In genomic region chr1:23424171-23424959, GRCh38 we compare ENCODE assay signal across 1 cellular context.
A peak's percentile ranks its signal among the peaks of the same experiment; 100 is the strongest.
TF ChIP-seq lines count a peak whose summit lies in the region.

TSS of gene TCEA3 (minus strand) at chr1:23424748. CDS start at chr1:23424633, 115 bp downstream.

TF ChIP-seq in HepG2, 621 proteins besides CTCF, POLR2A, EP300 and RAD21 (continued from another document and continues in another):
- TF ChIP-seq BRF2 (CRISPR knock-in tag; IDR thresholded peaks at IDR 0.05) (no peak), MBD4 (IDR thresholded peaks at IDR 0.05; ENCODE audit: borderline replicate concordance, low read length) (no peak), SOX5 (CRISPR knock-in tag; IDR thresholded peaks at IDR 0.05; ENCODE audit: borderline replicate concordance) (no peak), ZNF362 (CRISPR knock-in tag; IDR thresholded peaks at IDR 0.05; ENCODE audit: borderline replicate concordance) (no peak), ERF (CRISPR knock-in tag; IDR thresholded peaks at IDR 0.05) (0 out of 2 replicates have a peak, but pooled peaks have one; percentile 23), ZGPAT (CRISPR knock-in tag; IDR thresholded peaks at IDR 0.05) (peak; percentile 28; the same call in 1 of the 2 replicates), ASH2L (IDR thresholded peaks at IDR 0.05; ENCODE audit: insufficient read length, low read depth, low read length) (no peak), MEIS2 (CRISPR knock-in tag; IDR thresholded peaks at IDR 0.05) (peak; percentile 25; the same call in 1 of the 2 replicates), ZNF782 (CRISPR knock-in tag; IDR thresholded peaks at IDR 0.05; ENCODE audit: borderline replicate concordance) (peak; percentile 21; the same call in 1 of the 2 replicates), E2F5 (CRISPR knock-in tag; conservative IDR thresholded peaks at IDR 0.05) (no peak; the same call in 1 of the 2 replicates), ZMAT3 (CRISPR knock-in tag; conservative IDR thresholded peaks at IDR 0.05) (peak; percentile 67; the same call in 1 of the 2 replicates), ZSCAN29 (CRISPR knock-in tag; conservative IDR thresholded peaks at IDR 0.05) (no peak), SRSF9 (IDR thresholded peaks at IDR 0.05; ENCODE audit: borderline replicate concordance, insufficient read depth, low read depth, low read length, poor library complexity, severe bottlenecking) (no peak), ZNF546 (CRISPR knock-in tag; conservative IDR thresholded peaks at IDR 0.05) (no peak), RCOR2 (CRISPR knock-in tag; IDR thresholded peaks at IDR 0.05) (no peak), ZNF703 (CRISPR knock-in tag; IDR thresholded peaks at IDR 0.05; ENCODE audit: borderline replicate concordance) (no peak), MATR3 (CRISPR knock-in tag; IDR thresholded peaks at IDR 0.05) (no peak), MED8 (CRISPR knock-in tag; IDR thresholded peaks at IDR 0.05; ENCODE audit: insufficient replicate concordance) (peak; percentile 67), ZNF354B (CRISPR knock-in tag; IDR thresholded peaks at IDR 0.05) (no peak), MZF1 (CRISPR knock-in tag; IDR thresholded peaks at IDR 0.05; ENCODE audit: borderline replicate concordance) (no peak), CEBPZ (IDR thresholded peaks at IDR 0.05; ENCODE audit: low read length) (no peak), PBX3 (CRISPR knock-in tag; IDR thresholded peaks at IDR 0.05; ENCODE audit: borderline replicate concordance) (no peak), ZFP82 (CRISPR knock-in tag; IDR thresholded peaks at IDR 0.05; ENCODE audit: borderline replicate concordance) (no peak), ARNT (IDR thresholded peaks at IDR 0.05) (no peak), IKZF1 (IDR thresholded peaks at IDR 0.05) (no peak), CREB1 (IDR thresholded peaks at IDR 0.05) (no peak), CREB1 (CRISPR knock-in tag; IDR thresholded peaks at IDR 0.05) (no peak), FOXA1 (IDR thresholded peaks at IDR 0.05) (no peak), FOXA1 (CRISPR knock-in tag; IDR thresholded peaks at IDR 0.05) (peak; percentile 20; the same call in 1 of the 2 replicates), ISX (CRISPR knock-in tag; conservative IDR thresholded peaks at IDR 0.05) (no peak), KDM2A (CRISPR knock-in tag; IDR thresholded peaks at IDR 0.05; ENCODE audit: borderline replicate concordance, low read depth) (peak; percentile 86), THAP7 (CRISPR knock-in tag; IDR thresholded peaks at IDR 0.05) (no peak), ZXDC (CRISPR knock-in tag; IDR thresholded peaks at IDR 0.05) (no peak; the same call in 1 of the 2 replicates), TRIM22 (IDR thresholded peaks at IDR 0.05) (no peak), POLR2AphosphoS2 (IDR thresholded peaks at IDR 0.05; ENCODE audit: low read depth, low read length) (no peak), SAP130 (CRISPR knock-in tag; IDR thresholded peaks at IDR 0.05; ENCODE audit: low read depth) (peak; percentile 49), ZNF503 (CRISPR knock-in tag; IDR thresholded peaks at IDR 0.05) (no peak; the same call in 1 of the 2 replicates), ZSCAN20 (CRISPR knock-in tag; IDR thresholded peaks at IDR 0.05; ENCODE audit: borderline replicate concordance) (no peak), NFIB (CRISPR knock-in tag; IDR thresholded peaks at IDR 0.05; ENCODE audit: borderline replicate concordance) (no peak), CBX1 (IDR thresholded peaks at IDR 0.05; ENCODE audit: low read depth) (no peak), PLSCR1 (CRISPR knock-in tag; IDR thresholded peaks at IDR 0.05; ENCODE audit: borderline replicate concordance) (no peak), ZNF180 (CRISPR knock-in tag; IDR thresholded peaks at IDR 0.05; ENCODE audit: borderline replicate concordance, low read depth) (no peak)
